27 cellular contexts compared by ENCODE assay signal in the genomic region with DNA sequence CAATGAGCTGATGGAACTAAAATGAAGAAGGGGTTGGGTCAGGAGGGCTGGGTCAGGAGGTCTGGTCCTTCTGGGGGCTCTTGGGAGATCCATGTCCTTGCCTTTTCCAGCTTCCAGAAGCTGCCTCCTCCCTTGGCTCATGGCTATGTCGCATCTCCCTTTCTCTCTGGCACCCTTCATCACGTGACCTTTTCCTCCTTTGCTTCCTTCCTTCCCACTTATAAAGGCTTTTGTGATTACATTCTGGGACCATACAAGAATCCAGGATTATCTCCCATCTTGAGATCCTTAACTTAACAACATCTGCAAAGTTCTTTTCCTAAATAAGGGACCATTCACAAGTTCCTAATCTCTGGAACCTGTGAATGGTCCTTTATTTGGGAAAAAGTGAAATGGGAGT.
DNase-seq lines count a peak whose midpoint lies in the region; ATAC-seq, FAIRE-seq and TF ChIP-seq lines count a peak whose summit lies in the region.
"Had no signal": no experiment of that assay in that cellular context is flagged by ENCODE, and none has a peak within 500 bp of the region (broad histone marks: within the 10 kb centered on the region; RNA-seq: fewer than 3 reads in every experiment).

No MANE protein-coding gene starts in this region.

- in situ Hi-C loops in HepG2 (cut with HindIII; ENCODE audit: extremely low pct_ligation_motif_present, low pct_unique_long_range_greater_than_20kb): no loop called here
- in situ Hi-C loops in K562 (cut with MboI): no loop called here

- TF ChIP-seq EP300 in HepG2 (IDR thresholded peaks at IDR 0.05; ENCODE audit: low read depth in 2 of 2, low read length in 2 of 2) (no peak), HepG2 (CRISPR knock-in tag; IDR thresholded peaks at IDR 0.05; ENCODE audit: borderline replicate concordance) (no peak), K562 (IDR thresholded peaks at IDR 0.05; ENCODE audit: low read length) (no peak)

- CTCF ChIA-PET in HepG2 (lab: Yijun Ruan, JAX; ENCODE audit: low intra/inter-chr PET ratio, low total read pairs): no interaction called here
- CTCF ChIA-PET in K562 (lab: Yijun Ruan, JAX; ENCODE audit: low intra/inter-chr PET ratio): no interaction called here

- H3K27ac ChIP-seq in HepG2 (ENCODE audit: extremely low read length, insufficient read depth, low read length) (no peak overlapping the region), right lobe of liver (no peak overlapping the region), K562 (ENCODE audit: extremely low read depth, low read depth, low read length) (no peak overlapping the region), right cardiac atrium (ENCODE audit: low read length) (no peak overlapping the region)
- H3K27ac ChIP-seq: BLaER1 had no signal

- DNase-seq in HepG2 (ENCODE audit: low spot score) (no peak), right lobe of liver (no peak), NCI-H524 treated with DMSO at 0.1 percent for 48 hours (lab: John Stamatoyannopoulos, UW) (peak; percentile 38), K562 (ENCODE audit: extremely low read depth in 1 of 4, low spot score in 3 of 4) (no peak), right cardiac atrium (no peak), hepatic stellate cell (ENCODE audit: low spot score) (no peak)
- no peak for DNase-seq in stimulated activated CD4-positive, alpha-beta T cell treated with anti-CD3 and anti-CD28 coated beads, Interleukin-12 subunit alpha, Interleukin-12 subunit beta, amount 100 ng/mL, for 4 hours
- DNase-seq: 8988T; ACHN; BE2C; C1 segment of cervical spinal cord; CD4-positive, alpha-beta memory T cell; CD4-positive, CD25-positive, alpha-beta regulatory T cell; CD8-positive, alpha-beta memory T cell; COR-L47; DMS 273 treated with DMSO at 0.1 percent for 48 hours; DMS153; DMS53; DMS79; DND-41; EL; GDM1 had no signal

- H3K9ac ChIP-seq in HepG2 (ENCODE audit: insufficient read depth, low read depth, low read length) (no peak overlapping the region), K562 (ENCODE audit: insufficient read depth in 1 of 2, low read depth in 2 of 2, low read length in 2 of 2) (no peak overlapping the region)
- H3K9ac ChIP-seq: BLaER1 had no signal

- WGBS in HepG2 (ENCODE audit: low lambda C conversion rate): 7% methylated on average over 2 of the region's 2 CpGs
- WGBS in right lobe of liver (ENCODE audit: insufficient coverage, low coverage, low lambda C conversion rate, missing lambda C conversion rate): 38% methylated on average over 1 of the region's 2 CpGs
- whole genome bisulfite sequencing in K562 (ENCODE audit: insufficient coverage, low coverage, missing lambda C conversion rate): 0% methylated on average over 2 of the region's 2 CpGs
- 76% methylated on average over 2 of the region's 2 CpGs for WGBS in right cardiac atrium

- H3K79me2 ChIP-seq in HepG2 (ENCODE audit: insufficient read depth, low read length) (no peaks in the 10 kb centered on the region), K562 (ENCODE audit: control insufficient read depth, insufficient read depth, low read length) (no peaks in the 10 kb centered on the region)

- no peaks in the 10 kb centered on the region for H4K20me1 ChIP-seq in HepG2 (ENCODE audit: insufficient read depth, low read length)
- no peaks in the 10 kb centered on the region for H4K20me1 ChIP-seq in K562 (replicated peaks; ENCODE audit: control insufficient read depth, insufficient read depth, low read length)
- H4K20me1 ChIP-seq: BLaER1 had no signal

- no peak overlapping the region for H3K4me3 ChIP-seq in HepG2 (replicated peaks in 1 of 3; ENCODE audit: insufficient read depth in 1 of 3, low read depth in 2 of 3, low read length in 3 of 3)
- no peak overlapping the region for H3K4me3 ChIP-seq in right lobe of liver
- H3K4me3 ChIP-seq in K562: no peak overlapping the region
- no peak overlapping the region for H3K4me3 ChIP-seq in right cardiac atrium (ENCODE audit: low read length)
- H3K4me3 ChIP-seq: BLaER1, GM12878 had no signal

- H3K4me2 ChIP-seq in HepG2 (ENCODE audit: low read depth, low read length) (no peak overlapping the region), K562 (ENCODE audit: insufficient read depth, low read length) (no peak overlapping the region)
- H3K4me2 ChIP-seq: BLaER1 had no signal

- TF ChIP-seq POLR2A in HepG2 (IDR thresholded peaks at IDR 0.05; ENCODE audit: insufficient read depth in 1 of 2, low read depth in 2 of 2, low read length in 2 of 2) (no peak), right lobe of liver (IDR thresholded peaks at IDR 0.05) (no peak), K562 (conservative IDR thresholded peaks at IDR 0.05) (no peak)

- BruUV-seq in HepG2 (replicated peaks; lab: Mats Ljungman, UMichigan) (no TSS peak), K562 (replicated peaks; lab: Mats Ljungman, UMichigan) (no TSS peak)

- FAIRE-seq in HepG2 (lab: Jason Lieb, UNC): no peak
- FAIRE-seq in K562 (lab: Jason Lieb, UNC): no peak
- FAIRE-seq: A204.1, GM12878, GM12892, GM18507 had no signal

- H2AFZ ChIP-seq in HepG2 (ENCODE audit: low read length) (no peak overlapping the region), K562 (ENCODE audit: low read depth, low read length) (no peak overlapping the region)

- no peaks in the 10 kb centered on the region for H3K4me1 ChIP-seq in HepG2 (ENCODE audit: insufficient read depth, low read length)
- H3K4me1 ChIP-seq in right lobe of liver: no peaks in the 10 kb centered on the region
- H3K4me1 ChIP-seq in K562 (replicated peaks in 1 of 2; ENCODE audit: control insufficient read depth in 2 of 2, insufficient read depth in 2 of 2, low read length in 2 of 2): no peaks in the 10 kb centered on the region
- H3K4me1 ChIP-seq in right cardiac atrium (ENCODE audit: control insufficient read depth, insufficient read depth, low read length): no peaks in the 10 kb centered on the region
- H3K4me1 ChIP-seq: BE2C, BLaER1 had no signal

- ATAC-seq in HepG2: no peak
- ATAC-seq in right lobe of liver: no peak
- no peak for ATAC-seq in K562
- ATAC-seq in right cardiac atrium: no peak
- ATAC-seq: GM12878 had no signal

- TF ChIP-seq CTCF in HepG2 (CRISPR knock-in tag; IDR thresholded peaks at IDR 0.05): no peak
- no peak for TF ChIP-seq CTCF in right lobe of liver (IDR thresholded peaks at IDR 0.05)
- TF ChIP-seq CTCF in K562 (IDR thresholded peaks at IDR 0.05 in 2 of 3, conservative IDR thresholded peaks at IDR 0.05 in 1 of 3; ENCODE audit: insufficient read depth in 2 of 3, low read depth in 1 of 3, low read length in 3 of 3): no peak

- H3K9me3 ChIP-seq in HepG2 (ENCODE audit: low read length): no peaks in the 10 kb centered on the region
- H3K9me3 ChIP-seq in right lobe of liver: no peaks in the 10 kb centered on the region
- no peaks in the 10 kb centered on the region for H3K9me3 ChIP-seq in K562 (replicated peaks; ENCODE audit: control insufficient read depth, insufficient read depth, low read depth, low read length)
- H3K9me3 ChIP-seq in right cardiac atrium (ENCODE audit: control insufficient read depth, low read length): no peaks in the 10 kb centered on the region
- H3K9me3 ChIP-seq: BE2C, BLaER1 had no signal

- POLR2A ChIA-PET in HepG2 (lab: Yijun Ruan, JAX): no interaction called here
- POLR2A ChIA-PET in K562 (lab: Yijun Ruan, JAX): no interaction called here

- H3K9me1 ChIP-seq in K562 (ENCODE audit: control insufficient read depth, insufficient read depth, low read length): no peaks in the 10 kb centered on the region

- intact Hi-C loops in HepG2 (cut with micrococcal nuclease; ENCODE audit: unreplicated experiment): no loop called here
- intact Hi-C loops in right lobe of liver (cut with DNase I): no loop called here
- intact Hi-C loops in K562 (cut with micrococcal nuclease): no loop called here
- intact Hi-C loops in right cardiac atrium (cut with DNase I): no loop called here

- TF ChIP-seq RAD21 in HepG2 (CRISPR knock-in tag; IDR thresholded peaks at IDR 0.05) (no peak), K562 (CRISPR knock-in tag; conservative IDR thresholded peaks at IDR 0.05 in 1 of 2, IDR thresholded peaks at IDR 0.05 in 1 of 2) (no peak)

- 0 out of 5 replicates have a peak, but pooled peaks cover 0 to 11% of the 10 kb centered on the region in 2 experiments for H3K27me3 ChIP-seq in HepG2 (ENCODE audit: control insufficient read depth in 1 of 2, insufficient read depth in 2 of 2, low read length in 2 of 2)
- no peaks in the 10 kb centered on the region for H3K27me3 ChIP-seq in right lobe of liver
- H3K27me3 ChIP-seq in K562 (ENCODE audit: control insufficient read depth in 2 of 2, insufficient read depth in 2 of 2, low read length in 2 of 2): peaks cover 0 to 8% of the 10 kb centered on the region in 2 experiments; a peak in 2 of 5 replicates
- H3K27me3 ChIP-seq in right cardiac atrium (ENCODE audit: control insufficient read depth, insufficient read depth): no peaks in the 10 kb centered on the region
- H3K27me3 ChIP-seq: BE2C, BLaER1 had no signal

- H3K36me3 ChIP-seq in HepG2 (replicated peaks in 1 of 2; ENCODE audit: control insufficient read depth in 1 of 2, insufficient read depth in 2 of 2, low read length in 2 of 2) (no peaks in the 10 kb centered on the region), right lobe of liver (no peaks in the 10 kb centered on the region), K562 (ENCODE audit: control insufficient read depth, insufficient read depth, low read length) (no peaks in the 10 kb centered on the region)
- H3K36me3 ChIP-seq: BE2C, BLaER1 had no signal

TF ChIP-seq in HepG2, 621 proteins besides CTCF, POLR2A, EP300 and RAD21 (continues in another document):
- no peak for TF ChIP-seq TSC22D2 (CRISPR knock-in tag; IDR thresholded peaks at IDR 0.05; ENCODE audit: borderline replicate concordance)
- TF ChIP-seq SOX6 (IDR thresholded peaks at IDR 0.05): no peak
- TF ChIP-seq SOX6 (CRISPR knock-in tag; IDR thresholded peaks at IDR 0.05): no peak
- no peak for TF ChIP-seq E2F5 (CRISPR knock-in tag; conservative IDR thresholded peaks at IDR 0.05)

TF ChIP-seq in K562, 482 proteins besides CTCF, POLR2A, EP300 and RAD21 (continues in another document):
- no peak for TF ChIP-seq ESRRB (CRISPR knock-in tag; IDR thresholded peaks at IDR 0.05; ENCODE audit: borderline replicate concordance)
- peak; percentile 31; the same call in 1 of the 2 replicates for TF ChIP-seq RAD51 (IDR thresholded peaks at IDR 0.05; ENCODE audit: borderline replicate concordance, low read depth)
- TF ChIP-seq CTBP1 (IDR thresholded peaks at IDR 0.05; ENCODE audit: borderline replicate concordance): no peak
- TF ChIP-seq TSC22D4 (tag; IDR thresholded peaks at IDR 0.05): no peak
- no peak for TF ChIP-seq BMI1 (IDR thresholded peaks at IDR 0.05; ENCODE audit: low read length)
- no peak for TF ChIP-seq IFI16 (CRISPR knock-in tag; IDR thresholded peaks at IDR 0.05)

Comparison
In these comparisons a context has a peak if more than half of its experiments do, and no peak if none do; other contexts are left out.
1. Of the 241 proteins assayed by ChIP-seq in both HepG2 and K562: peak only in HepG2: none; only in K562: TFE3; in both: RAD51; in neither: 238; mixed calls (peak in some experiments, not most) for 1.